ENCODE assay signal across 6 cellular contexts in genomic region chrX:112979879-112980278, GRCh38.
"Had no signal": no experiment of that assay in that cellular context is flagged by ENCODE, and none has a peak within 500 bp of the region (broad histone marks: within the 10 kb centered on the region; RNA-seq: fewer than 3 reads in every experiment).

No MANE protein-coding gene starts in this region.

- ATAC-seq: GM12878 had no signal

- FAIRE-seq: G401.6, GM12878, GM12892, GM18507 had no signal

- DNase-seq: GDM1, GF-D8 had no signal

- H3K4me3 ChIP-seq: GM12878 had no signal
